In the genomic region with DNA sequence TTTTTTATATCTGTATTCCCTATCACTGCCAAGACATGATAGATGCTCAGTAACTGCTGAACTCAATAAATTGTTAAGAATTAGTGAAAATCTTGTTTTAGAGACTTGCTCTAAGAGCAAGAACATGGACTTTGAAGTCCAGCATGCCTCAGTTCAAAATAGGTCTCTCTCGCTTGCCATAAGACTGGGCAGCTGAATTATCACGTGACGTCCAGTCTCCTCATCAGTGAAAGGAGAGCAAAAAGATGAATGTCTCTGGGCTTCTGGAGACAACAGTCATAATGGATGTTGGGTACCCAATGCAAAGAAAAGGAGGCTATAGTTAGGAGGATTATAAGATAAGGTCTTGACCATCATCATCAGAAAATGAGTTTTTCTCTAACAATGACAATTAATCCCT, we compare ENCODE assay signal across 28 cellular contexts.
DNase-seq lines count a peak whose midpoint lies in the region; ATAC-seq, FAIRE-seq and TF ChIP-seq lines count a peak whose summit lies in the region.
"Had no signal": no experiment of that assay in that cellular context is flagged by ENCODE, and none has a peak within 500 bp of the region (broad histone marks: within the 10 kb centered on the region; RNA-seq: fewer than 3 reads in every experiment).

No MANE protein-coding gene starts in this region.

- no peak overlapping the region for H2AFZ ChIP-seq in K562 (ENCODE audit: low read depth, low read length)

- H3K4me1 ChIP-seq in K562 (replicated peaks in 1 of 2; ENCODE audit: control insufficient read depth in 2 of 2, insufficient read depth in 2 of 2, low read length in 2 of 2) (no peaks in the 10 kb centered on the region), spleen (peaks cover 0 to 18% (median 3%) of the 10 kb centered on the region in 6 donors)
- H3K4me1 ChIP-seq: BE2C had no signal

- peak overlapping the region; percentile 89 to 97 (median 95) for H3K27ac Mint-ChIP-seq in nephron
- no peak overlapping the region for H3K27ac Mint-ChIP-seq in activated T-helper 17 cell treated with anti-CD3 and anti-CD28 coated beads, Interleukin-2, amount 50 U/mL, for 72 hours
- H3K27ac Mint-ChIP-seq: CD14-positive monocyte; CD4-positive, alpha-beta memory T cell; CD4-positive, CD25-positive, alpha-beta regulatory T cell; CD8-positive, alpha-beta memory T cell had no signal

- no peak for DNase-seq in K562 (ENCODE audit: extremely low read depth in 1 of 4, low spot score in 3 of 4)
- peak; percentile 9 for DNase-seq in coronary artery (ENCODE audit: low spot score)
- DNase-seq in spleen, result no peak
- DNase-seq in MV-4-11 (lab: John Stamatoyannopoulos, UW), result no peak
- DNase-seq in HEK293T (ENCODE audit: extremely low spot score), result no peak
- DNase-seq: 8988T; ACHN; BE2C; C1 segment of cervical spinal cord; CD4-positive, alpha-beta memory T cell; CD4-positive, CD25-positive, alpha-beta regulatory T cell; CD8-positive, alpha-beta memory T cell; COR-L47; DMS 273 treated with DMSO at 0.1 percent for 48 hours; DMS153; DMS53; DMS79; DND-41; EL; GDM1 had no signal

- no peak overlapping the region for H3K4me3 ChIP-seq in K562
- no peak overlapping the region for H3K4me3 ChIP-seq in coronary artery
- H3K4me3 ChIP-seq in spleen, result no peak overlapping the region
- H3K4me3 ChIP-seq: BLaER1, GM12878 had no signal

- H3K9me3 ChIP-seq in K562 (replicated peaks; ENCODE audit: control insufficient read depth, insufficient read depth, low read depth, low read length) (no peaks in the 10 kb centered on the region), spleen (no peaks in the 10 kb centered on the region)
- H3K9me3 ChIP-seq: BE2C, BLaER1 had no signal

- H3K9ac ChIP-seq in K562 (ENCODE audit: insufficient read depth in 1 of 2, low read depth in 2 of 2, low read length in 2 of 2), result no peak overlapping the region
- H3K9ac ChIP-seq: BLaER1 had no signal

- intact Hi-C loops in K562 (cut with micrococcal nuclease) (no loop called here), spleen (cut with DNase I; ENCODE audit: low total_unique reads) (no loop called here)

- no peaks in the 10 kb centered on the region for H3K79me2 ChIP-seq in K562 (ENCODE audit: control insufficient read depth, insufficient read depth, low read length)

- H3K36me3 ChIP-seq in K562 (ENCODE audit: control insufficient read depth, insufficient read depth, low read length), result no peaks in the 10 kb centered on the region
- H3K36me3 ChIP-seq in spleen, result no peaks in the 10 kb centered on the region
- H3K36me3 ChIP-seq: BE2C, BLaER1 had no signal

- H3K27me3 ChIP-seq in K562 (ENCODE audit: control insufficient read depth in 2 of 2, insufficient read depth in 2 of 2, low read length in 2 of 2) (peaks cover 7 to 27% of the 10 kb centered on the region in 2 experiments; a peak in 4 of 5 replicates), spleen (replicated peaks in 1 of 7) (no peaks in the 10 kb centered on the region)
- H3K27me3 ChIP-seq: BE2C, BLaER1 had no signal

- peaks cover 41% of the 10 kb centered on the region for H3K4me1 Mint-ChIP-seq in nephron
- H3K4me1 Mint-ChIP-seq in activated T-helper 17 cell treated with anti-CD3 and anti-CD28 coated beads, Interleukin-2, amount 50 U/mL, for 72 hours, result no peaks in the 10 kb centered on the region
- H3K4me1 Mint-ChIP-seq: CD14-positive monocyte; CD4-positive, CD25-positive, alpha-beta regulatory T cell; CD8-positive, alpha-beta memory T cell had no signal

- TF ChIP-seq EP300 in K562 (IDR thresholded peaks at IDR 0.05; ENCODE audit: low read length), result no peak

- H4K20me1 ChIP-seq in K562 (replicated peaks; ENCODE audit: control insufficient read depth, insufficient read depth, low read length), result peaks cover 4% of the 10 kb centered on the region; the same call in 1 of the 2 replicates
- H4K20me1 ChIP-seq: BLaER1 had no signal

- H3K9me3 Mint-ChIP-seq in nephron, result no peaks in the 10 kb centered on the region
- no peaks in the 10 kb centered on the region for H3K9me3 Mint-ChIP-seq in activated T-helper 17 cell treated with anti-CD3 and anti-CD28 coated beads, Interleukin-2, amount 50 U/mL, for 72 hours
- H3K9me3 Mint-ChIP-seq: CD4-positive, alpha-beta memory T cell; CD8-positive, alpha-beta memory T cell had no signal

- H3K27me3 Mint-ChIP-seq in nephron (ENCODE audit: low read depth), result no peaks in the 10 kb centered on the region
- no peaks in the 10 kb centered on the region for H3K27me3 Mint-ChIP-seq in activated T-helper 17 cell treated with anti-CD3 and anti-CD28 coated beads, Interleukin-2, amount 50 U/mL, for 72 hours
- H3K27me3 Mint-ChIP-seq: CD4-positive, CD25-positive, alpha-beta regulatory T cell had no signal

- WGBS in K562 (ENCODE audit: insufficient coverage, low coverage, missing lambda C conversion rate), result 0% methylated on average over 3 of the region's 3 CpGs
- WGBS in spleen, 5 donors, result 88 to 100% (median 95%) methylated on average over 3 of the region's 3 CpGs

- CTCF ChIA-PET in K562 (lab: Yijun Ruan, JAX; ENCODE audit: low intra/inter-chr PET ratio) (no interaction called here), HEK293T (lab: Yijun Ruan, JAX) (no interaction called here)

- no peak for TF ChIP-seq RAD21 in K562 (CRISPR knock-in tag; conservative IDR thresholded peaks at IDR 0.05 in 1 of 2, IDR thresholded peaks at IDR 0.05 in 1 of 2)

- TF ChIP-seq POLR2A in K562 (conservative IDR thresholded peaks at IDR 0.05), result no peak
- no peak for TF ChIP-seq POLR2A in spleen (IDR thresholded peaks at IDR 0.05)

- H3K4me2 ChIP-seq in K562 (ENCODE audit: insufficient read depth, low read length), result no peak overlapping the region
- H3K4me2 ChIP-seq: BLaER1 had no signal

- no peak for ATAC-seq in K562
- no peak for ATAC-seq in activated T-helper 17 cell treated with anti-CD3 and anti-CD28 coated beads, Interleukin-2, amount 50 U/mL, for 72 hours (replicated peaks)
- ATAC-seq: GM12878 had no signal

- H3K9me1 ChIP-seq in K562 (ENCODE audit: control insufficient read depth, insufficient read depth, low read length), result no peaks in the 10 kb centered on the region

- in situ Hi-C loops in K562 (cut with MboI), result no loop called here

- FAIRE-seq in K562 (lab: Jason Lieb, UNC), result no peak
- FAIRE-seq: A204.1, GM12878, GM12892, GM18507 had no signal

- POLR2A ChIA-PET in K562 (lab: Yijun Ruan, JAX), result no interaction called here
- POLR2A ChIA-PET in HEK293T (lab: Yijun Ruan, JAX), result no interaction called here

- no peaks in the 10 kb centered on the region for H3K36me3 Mint-ChIP-seq in nephron (ENCODE audit: low read depth)
- no peaks in the 10 kb centered on the region for H3K36me3 Mint-ChIP-seq in activated T-helper 17 cell treated with anti-CD3 and anti-CD28 coated beads, Interleukin-2, amount 50 U/mL, for 72 hours (ENCODE audit: low read depth)
- H3K36me3 Mint-ChIP-seq: CD14-positive monocyte; CD4-positive, alpha-beta memory T cell; CD4-positive, CD25-positive, alpha-beta regulatory T cell; CD8-positive, alpha-beta memory T cell had no signal

- BruUV-seq in K562 (replicated peaks; lab: Mats Ljungman, UMichigan), result no TSS peak

- no peak overlapping the region for H3K27ac ChIP-seq in K562 (ENCODE audit: extremely low read depth, low read depth, low read length)
- H3K27ac ChIP-seq in coronary artery, result no peak overlapping the region
- peak overlapping the region in 5 of 8 donors; percentile 58 to 82 (median 75) for H3K27ac ChIP-seq in spleen
- H3K27ac ChIP-seq: BLaER1 had no signal

- no peak overlapping the region for H3K4me3 Mint-ChIP-seq in nephron
- H3K4me3 Mint-ChIP-seq in activated T-helper 17 cell treated with anti-CD3 and anti-CD28 coated beads, Interleukin-2, amount 50 U/mL, for 72 hours, result no peak overlapping the region
- H3K4me3 Mint-ChIP-seq: CD14-positive monocyte; CD4-positive, alpha-beta memory T cell; CD4-positive, CD25-positive, alpha-beta regulatory T cell; CD8-positive, alpha-beta memory T cell had no signal

- TF ChIP-seq CTCF in K562 (IDR thresholded peaks at IDR 0.05 in 2 of 3, conservative IDR thresholded peaks at IDR 0.05 in 1 of 3; ENCODE audit: insufficient read depth in 2 of 3, low read depth in 1 of 3, low read length in 3 of 3), result no peak
- no peak for TF ChIP-seq CTCF in coronary artery (IDR thresholded peaks at IDR 0.05)
- TF ChIP-seq CTCF in nephron (IDR thresholded peaks at IDR 0.05; ENCODE audit: unreplicated experiment in 3 of 3), result no peak
- no peak for TF ChIP-seq CTCF in spleen (IDR thresholded peaks at IDR 0.05 in 8 of 11, conservative IDR thresholded peaks at IDR 0.05 in 3 of 11)

TF ChIP-seq in K562, 482 proteins besides CTCF, POLR2A, EP300 and RAD21 (continues in another document):
- no peak for TF ChIP-seq PKNOX1 (IDR thresholded peaks at IDR 0.05)

TF ChIP-seq in HEK293T, 16 proteins besides CTCF, POLR2A, EP300 and RAD21:
- TF ChIP-seq FOXA1 (IDR thresholded peaks at IDR 0.05) (no peak), FOXK2 (IDR thresholded peaks at IDR 0.05) (no peak), BHLHE40 (IDR thresholded peaks at IDR 0.05; ENCODE audit: borderline replicate concordance) (no peak), LEF1 (IDR thresholded peaks at IDR 0.05; ENCODE audit: borderline replicate concordance) (no peak), ARNT (IDR thresholded peaks at IDR 0.05) (no peak), ELF4 (IDR thresholded peaks at IDR 0.05) (no peak), SUZ12 (IDR thresholded peaks at IDR 0.05) (no peak), HDGF (IDR thresholded peaks at IDR 0.05; ENCODE audit: borderline replicate concordance) (no peak), PKNOX1 (IDR thresholded peaks at IDR 0.05) (no peak), TARDBP (IDR thresholded peaks at IDR 0.05) (no peak), CTBP1 (IDR thresholded peaks at IDR 0.05; ENCODE audit: borderline replicate concordance) (no peak), ZNF384 (IDR thresholded peaks at IDR 0.05) (no peak), FOXM1 (IDR thresholded peaks at IDR 0.05; ENCODE audit: borderline replicate concordance) (no peak), SP1 (IDR thresholded peaks at IDR 0.05) (no peak), L3MBTL2 (conservative IDR thresholded peaks at IDR 0.05) (no peak), NFRKB (IDR thresholded peaks at IDR 0.05) (no peak)

Comparison
In these comparisons a context has a peak if more than half of its experiments do, and no peak if none do; other contexts are left out.
1. H3K27ac ChIP-seq: peak in spleen (5 of 8); none in K562 (single experiment) and coronary artery (0 of 2).